In the genomic region with DNA sequence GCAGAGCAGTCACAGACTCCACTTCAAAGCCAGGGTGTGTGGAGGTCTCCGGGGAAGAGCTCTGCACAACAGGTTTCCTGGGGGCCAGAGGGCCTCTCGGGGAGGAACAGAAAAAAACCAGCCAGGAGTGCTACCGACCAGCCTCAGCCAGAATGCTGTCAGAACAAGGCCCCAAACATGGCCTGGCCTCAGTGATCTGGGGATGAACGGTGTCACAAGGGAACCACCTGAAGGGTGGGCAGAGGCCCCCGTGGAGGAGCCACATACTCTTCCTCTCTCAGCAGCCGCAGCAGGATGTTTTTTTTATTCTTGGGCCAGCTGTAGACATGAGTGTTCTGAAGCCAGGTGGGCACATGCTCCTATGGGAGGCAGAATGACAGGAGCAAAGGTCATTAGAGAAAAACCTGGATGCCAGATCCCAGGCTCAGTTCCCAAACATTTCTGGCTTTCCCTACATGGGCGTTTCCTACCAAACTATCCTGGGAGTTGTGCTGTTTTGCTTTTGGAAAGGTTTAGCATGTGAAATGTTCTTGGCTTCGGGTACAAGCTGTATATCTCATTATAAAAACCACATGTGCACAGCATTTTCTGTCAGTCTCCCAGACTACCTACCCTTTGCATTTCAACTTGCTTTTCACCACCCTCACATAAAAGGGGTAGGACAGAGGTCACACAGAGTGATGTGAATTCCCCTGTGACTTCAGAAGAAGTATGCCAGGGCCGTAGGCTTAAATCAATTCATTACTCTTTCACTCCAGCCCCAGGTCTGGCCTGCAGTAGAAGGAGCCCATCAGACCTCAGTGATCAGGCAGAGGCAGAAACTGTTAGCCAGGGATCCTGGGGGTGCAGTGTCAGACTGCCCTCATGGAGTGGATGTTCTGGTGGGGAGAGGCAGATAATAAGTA, we compare ENCODE assay signal across 10 cellular contexts. TPM values are rescaled to one million over a fixed set of nuclear protein-coding genes. Genes with fewer than 3 reads are reported as not detected.
DNase-seq lines count a peak whose midpoint lies in the region; ATAC-seq and TF ChIP-seq lines count a peak whose summit lies in the region.
"Had no signal": no experiment of that assay in that cellular context is flagged by ENCODE, and none has a peak within 500 bp of the region (broad histone marks: within the 10 kb centered on the region; RNA-seq: fewer than 3 reads in every experiment).

No MANE protein-coding gene starts in this region.

- no peaks in the 10 kb centered on the region for H3K9me3 Mint-ChIP-seq in CD4-positive, CD25-positive, alpha-beta regulatory T cell
- H3K9me3 Mint-ChIP-seq in activated T-cell treated with anti-CD3 and anti-CD28 coated beads, Interleukin-2, amount 50 U/mL, for 4 hours: no peaks in the 10 kb centered on the region

- ATAC-seq in CD4-positive, CD25-positive, alpha-beta regulatory T cell (ENCODE audit: low read depth in 2 of 2): no peak
- ATAC-seq in psoas muscle (peak; percentile 21 to 40 (median 27)), HG02852 (IDR thresholded peaks at IDR 0.05; ENCODE audit: unreplicated experiment) (no peak)
- ATAC-seq in activated T-cell treated with anti-CD3 and anti-CD28 coated beads, Interleukin-2, amount 50 U/mL, for 4 hours: no peak

- H3K36me3 ChIP-seq in CD4-positive, CD25-positive, alpha-beta regulatory T cell (ENCODE audit: control insufficient read depth, insufficient read depth, low read length): peaks cover 53% of the 10 kb centered on the region
- peaks cover 0 to 43% of the 10 kb centered on the region in 2 donors for H3K36me3 ChIP-seq in psoas muscle (ENCODE audit: insufficient read depth in 1 of 2, low read depth in 1 of 2)

- no peak for TF ChIP-seq CTCF in fibroblast of mammary gland (conservative IDR thresholded peaks at IDR 0.05; ENCODE audit: control insufficient read depth, insufficient read depth, low read depth, low read length)
- TF ChIP-seq CTCF in psoas muscle (IDR thresholded peaks at IDR 0.05): no peak

- no peaks in the 10 kb centered on the region for H3K4me1 ChIP-seq in CD4-positive, CD25-positive, alpha-beta regulatory T cell (ENCODE audit: control insufficient read depth, insufficient read depth, low read length, poor library complexity, severe bottlenecking)
- H3K4me1 ChIP-seq in psoas muscle: peaks cover 44% of the 10 kb centered on the region

- no peak overlapping the region for H3K27ac ChIP-seq in CD4-positive, CD25-positive, alpha-beta regulatory T cell (ENCODE audit: insufficient read depth, low read length, poor library complexity, severe bottlenecking)
- peak overlapping the region; percentile 74 for H3K27ac ChIP-seq in psoas muscle
- H3K27ac ChIP-seq: brain microvascular endothelial cell had no signal

- H3K27ac Mint-ChIP-seq in CD4-positive, CD25-positive, alpha-beta regulatory T cell: peak overlapping the region; percentile 78 to 94 (median 82)

- H3K27me3 ChIP-seq in CD4-positive, CD25-positive, alpha-beta regulatory T cell (ENCODE audit: control insufficient read depth, insufficient read depth, low read length): no peaks in the 10 kb centered on the region
- no peaks in the 10 kb centered on the region for H3K27me3 ChIP-seq in psoas muscle (ENCODE audit: insufficient read depth in 3 of 3, low read length in 2 of 3)
- H3K27me3 ChIP-seq: brain microvascular endothelial cell, testis had no signal

- H3K4me3 ChIP-seq in CD4-positive, CD25-positive, alpha-beta regulatory T cell (ENCODE audit: low read depth, low read length): no peak overlapping the region
- H3K4me3 ChIP-seq in fibroblast of mammary gland (ENCODE audit: control insufficient read depth, low read depth, low read length) (no peak overlapping the region), psoas muscle (no peak overlapping the region)
- H3K4me3 ChIP-seq: testis had no signal

- no peaks in the 10 kb centered on the region for H3K27me3 Mint-ChIP-seq in CD4-positive, CD25-positive, alpha-beta regulatory T cell
- no peaks in the 10 kb centered on the region for H3K27me3 Mint-ChIP-seq in activated T-cell treated with anti-CD3 and anti-CD28 coated beads, Interleukin-2, amount 50 U/mL, for 4 hours (ENCODE audit: low read depth)

- DNase-seq in CD4-positive, CD25-positive, alpha-beta regulatory T cell: peak in 1 of 3 donors; percentile 24
- DNase-seq in NCI-H446 treated with DMSO at 0.1 percent for 48 hours (lab: John Stamatoyannopoulos, UW): peak; percentile 56
- peak; percentile 98 for DNase-seq in fibroblast of mammary gland (ENCODE audit: low read depth)
- peak in 1 of 2 donors; percentile 35 for DNase-seq in psoas muscle
- no peak for DNase-seq in stimulated activated CD4-positive, alpha-beta T cell treated with anti-CD3 and anti-CD28 coated beads, Interleukin-12 subunit alpha, Interleukin-12 subunit beta, amount 100 ng/mL, for 4 hours
- DNase-seq in activated T-cell treated with anti-CD3 and anti-CD28 coated beads, Interleukin-2, amount 50 U/mL, for 4 hours: no peak
- DNase-seq in NCI-H1417 (lab: John Stamatoyannopoulos, UW): no peak
- DNase-seq: brain microvascular endothelial cell, testis had no signal

- H3K4me3 Mint-ChIP-seq in CD4-positive, CD25-positive, alpha-beta regulatory T cell: no peak overlapping the region
- no peak overlapping the region for H3K4me3 Mint-ChIP-seq in activated T-cell treated with anti-CD3 and anti-CD28 coated beads, Interleukin-2, amount 50 U/mL, for 4 hours

- H3K9me3 ChIP-seq in CD4-positive, CD25-positive, alpha-beta regulatory T cell (ENCODE audit: control insufficient read depth in 2 of 2, low read length in 2 of 2): no peaks in the 10 kb centered on the region
- no peaks in the 10 kb centered on the region for H3K9me3 ChIP-seq in psoas muscle
- H3K9me3 ChIP-seq: testis had no signal

- WGBS in psoas muscle, 3 donors: 19 to 30% (median 23%) methylated on average over 9 of the region's 9 CpGs

- intact Hi-C loops in psoas muscle (cut with DNase I): loop anchor here in 1 of 2 donors (5.0 to 10.0 kb wide), 2 partner anchors 43 to 85 kb away; no protein-coding TSS in a partner anchor

- H3K36me3 Mint-ChIP-seq in CD4-positive, CD25-positive, alpha-beta regulatory T cell: peaks cover 51% of the 10 kb centered on the region
- peaks cover 35% of the 10 kb centered on the region for H3K36me3 Mint-ChIP-seq in activated T-cell treated with anti-CD3 and anti-CD28 coated beads, Interleukin-2, amount 50 U/mL, for 4 hours (ENCODE audit: insufficient read depth)

- peaks cover 6 to 24% (median 13%) of the 10 kb centered on the region in 4 donors for H3K4me1 Mint-ChIP-seq in CD4-positive, CD25-positive, alpha-beta regulatory T cell
- peaks cover 12% of the 10 kb centered on the region for H3K4me1 Mint-ChIP-seq in activated T-cell treated with anti-CD3 and anti-CD28 coated beads, Interleukin-2, amount 50 U/mL, for 4 hours (ENCODE audit: low read depth)

RNA-seq across cellular contexts. Expression of gene TRAF3IP2, which starts 46.2 kb away (rescaled TPM):
- total RNA-seq in CD4-positive, CD25-positive, alpha-beta regulatory T cell: 28.7 TPM
- 10 to 100 TPM; 20.7 to 30.1 (median 25.2) TPM for polyA plus RNA-seq in CD4-positive, CD25-positive, alpha-beta regulatory T cell
- 10 to 100 TPM; 17.1 to 49.3 (median 19.5) TPM for total RNA-seq in psoas muscle
- 10 to 100 TPM in 2 of 3 donors, 1 to 10 TPM in 1; 7.9 to 46.5 (median 11.6) TPM for polyA plus RNA-seq in psoas muscle
- 10 to 100 TPM; 15.3 to 20.8 (median 19.3) TPM for total RNA-seq in activated T-cell treated with anti-CD3 and anti-CD28 coated beads, Interleukin-2, amount 50 U/mL, for 4 hours

Comparison
In these comparisons a context has a peak if more than half of its experiments do, and no peak if none do; other contexts are left out.
1. ATAC-seq: peak in psoas muscle (4 of 4); none in CD4-positive, CD25-positive, alpha-beta regulatory T cell (0 of 2), HG02852 (single experiment) and activated T-cell treated with anti-CD3 and anti-CD28 coated beads, Interleukin-2, amount 50 U/mL, for 4 hours (0 of 2).
2. DNase-seq: peak in NCI-H446 treated with DMSO at 0.1 percent for 48 hours (single experiment) and fibroblast of mammary gland (single experiment); none in stimulated activated CD4-positive, alpha-beta T cell treated with anti-CD3 and anti-CD28 coated beads, Interleukin-12 subunit alpha, Interleukin-12 subunit beta, amount 100 ng/mL, for 4 hours (single experiment), activated T-cell treated with anti-CD3 and anti-CD28 coated beads, Interleukin-2, amount 50 U/mL, for 4 hours (single experiment) and NCI-H1417 (0 of 3).